Comparison of ENCODE assay signal across 13 cellular contexts in the genomic region with DNA sequence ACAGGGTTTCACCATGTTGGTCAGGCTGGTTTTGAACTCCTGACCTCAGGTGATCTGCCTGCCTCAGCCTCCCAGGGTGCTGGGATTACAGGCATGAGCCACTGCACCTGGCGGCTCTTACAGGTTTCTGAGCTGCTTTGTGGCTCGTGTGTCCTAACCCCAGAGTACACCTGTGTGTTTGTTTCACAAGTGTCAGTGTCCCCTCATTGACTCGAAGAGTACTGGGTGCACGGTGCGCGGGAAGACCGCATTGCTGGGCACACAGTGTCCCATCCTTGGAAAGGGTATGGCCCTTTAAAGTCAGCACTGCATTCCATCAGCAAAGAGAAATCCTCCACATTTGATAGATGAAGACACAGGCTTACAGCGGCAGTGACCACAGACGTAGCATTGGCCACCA. TPM values are rescaled to one million over a fixed set of nuclear protein-coding genes. Genes with fewer than 3 reads are reported as not detected.
DNase-seq lines count a peak whose midpoint lies in the region; ATAC-seq and TF ChIP-seq lines count a peak whose summit lies in the region.
"Had no signal": no experiment of that assay in that cellular context is flagged by ENCODE, and none has a peak within 500 bp of the region (broad histone marks: within the 10 kb centered on the region; RNA-seq: fewer than 3 reads in every experiment).

No MANE protein-coding gene starts in this region.

- TF ChIP-seq CTCF in brain (conservative IDR thresholded peaks at IDR 0.05) (no peak), neural crest cell (conservative IDR thresholded peaks at IDR 0.05) (no peak)

- H3K4me3 Mint-ChIP-seq in brain (no peak overlapping the region), neural crest cell (no peak overlapping the region)
- H3K4me3 Mint-ChIP-seq: CD4-positive, CD25-positive, alpha-beta regulatory T cell; CD8-positive, alpha-beta memory T cell; H9 had no signal

- H3K27me3 Mint-ChIP-seq in brain (no peaks in the 10 kb centered on the region), neural crest cell (ENCODE audit: low read depth) (no peaks in the 10 kb centered on the region)

- H3K4me1 Mint-ChIP-seq in brain (peaks cover 29% of the 10 kb centered on the region), neural crest cell (peaks cover 7% of the 10 kb centered on the region)
- H3K4me1 Mint-ChIP-seq: CD4-positive, CD25-positive, alpha-beta regulatory T cell had no signal

- no peak for DNase-seq in neural crest cell (ENCODE audit: low read depth, low spot score)
- no peak for DNase-seq in substantia nigra (lab: John Stamatoyannopoulos, UW)
- DNase-seq in HPDE6-E6E7 (ENCODE audit: extremely low spot score), result no peak
- DNase-seq: ACHN; BE2C; C1 segment of cervical spinal cord; Caco-2; CD4-positive, CD25-positive, alpha-beta regulatory T cell; CD8-positive, alpha-beta memory T cell; H9 had no signal

- H3K36me3 Mint-ChIP-seq in brain (peaks cover 38% of the 10 kb centered on the region), neural crest cell (ENCODE audit: low read depth) (peaks cover 5% of the 10 kb centered on the region)
- H3K36me3 Mint-ChIP-seq: CD4-positive, CD25-positive, alpha-beta regulatory T cell; CD8-positive, alpha-beta memory T cell had no signal

- peak overlapping the region; percentile 30 for H3K27ac ChIP-seq in substantia nigra (ENCODE audit: low read depth, low read length, poor library complexity, severe bottlenecking)

- H3K9me3 Mint-ChIP-seq in brain (no peaks in the 10 kb centered on the region), neural crest cell (no peaks in the 10 kb centered on the region)
- H3K9me3 Mint-ChIP-seq: CD4-positive, CD25-positive, alpha-beta regulatory T cell; CD8-positive, alpha-beta memory T cell; H9 had no signal

- ATAC-seq in GM18909 (IDR thresholded peaks at IDR 0.05; ENCODE audit: poor library complexity, unreplicated experiment) (no peak), HG02678 (IDR thresholded peaks at IDR 0.05; ENCODE audit: unreplicated experiment) (no peak)

- H3K27ac Mint-ChIP-seq in brain (peak overlapping the region in 3 of 5 experiments; percentile 21 to 78 (median 31)), neural crest cell (ENCODE audit: unreplicated experiment) (peak overlapping the region; percentile 35)
- H3K27ac Mint-ChIP-seq: CD4-positive, CD25-positive, alpha-beta regulatory T cell; CD8-positive, alpha-beta memory T cell had no signal

RNA-seq across cellular contexts. Expression of a gene that starts 23.8 kb away (rescaled TPM):
- 40.0 TPM for polyA plus RNA-seq in brain (ENCODE audit: insufficient read depth, low read depth, low replicate concordance)
- total RNA-seq in neural crest cell, result 108 and 112 TPM in 2 replicates
- polyA plus RNA-seq: CD4-positive, CD25-positive, alpha-beta regulatory T cell had no signal
